8 cellular contexts compared by ENCODE assay signal in genomic region chr5:115842089-115842881, GRCh38. TPM values are rescaled to one million over a fixed set of nuclear protein-coding genes. Genes with fewer than 3 reads are reported as not detected.
DNase-seq lines count a peak whose midpoint lies in the region; TF ChIP-seq lines count a peak whose summit lies in the region.

No MANE protein-coding gene starts in this region.

- peak; percentile 24; the same call in 1 of the 2 replicates for TF ChIP-seq CTCF in LNCaP clone FGC (IDR thresholded peaks at IDR 0.05; ENCODE audit: control insufficient read depth, extremely low read depth, insufficient read depth)
- peak in 2 of 5 experiments; percentile 28 to 35 for TF ChIP-seq CTCF in tibial nerve (IDR thresholded peaks at IDR 0.05)

- no peak overlapping the region for H3K27ac ChIP-seq in ectodermal cell (ENCODE audit: insufficient read depth, low read depth, low read length, poor library complexity, severe bottlenecking)
- peak overlapping the region; percentile 17 for H3K27ac ChIP-seq in mesenchymal stem cell (ENCODE audit: low read length, poor library complexity, severe bottlenecking)
- peak overlapping the region; percentile 89 to 97 (median 94) for H3K27ac ChIP-seq in tibial nerve

- H3K4ac ChIP-seq in mesenchymal stem cell (ENCODE audit: low read depth in 1 of 2, low read length in 2 of 2) = peak overlapping the region; percentile 24 to 47

- peak overlapping the region; percentile 93 for H3K9ac ChIP-seq in mesenchymal stem cell (ENCODE audit: low read length)

- H2AFZ ChIP-seq in mesenchymal stem cell (ENCODE audit: low read depth, low read length) = peak overlapping the region; percentile 32

- peak overlapping the region; percentile 92 to 94 for H3K18ac ChIP-seq in mesenchymal stem cell (ENCODE audit: low read depth in 1 of 2, low read length in 2 of 2)

- no peak for TF ChIP-seq EP300 in tibial nerve (IDR thresholded peaks at IDR 0.05)

- TF ChIP-seq POLR2A in tibial nerve (IDR thresholded peaks at IDR 0.05) = no peak

- H3K9me3 ChIP-seq in ectodermal cell (ENCODE audit: control insufficient read depth, low read length) (no peaks in the 10 kb centered on the region), mesenchymal stem cell (ENCODE audit: control insufficient read depth, low read length) (no peaks in the 10 kb centered on the region), tibial nerve (no peaks in the 10 kb centered on the region)

- H2BK15ac ChIP-seq in mesenchymal stem cell (ENCODE audit: low read depth, poor library complexity, severe bottlenecking) = peak overlapping the region; percentile 89

- no peaks in the 10 kb centered on the region for H3K9me3 Mint-ChIP-seq in T-helper 1 cell treated with Interleukin-12 subunit alpha and Interleukin-12 subunit beta and Interleukin-4 antibody, amounts not matched to agents 30 μg/mL and 1 μg/mL, for 36 hours

- H3K36me3 ChIP-seq in ectodermal cell (ENCODE audit: control insufficient read depth, insufficient read depth, low read length) (peaks cover 2% of the 10 kb centered on the region), mesenchymal stem cell (ENCODE audit: control insufficient read depth in 1 of 2, insufficient read depth in 2 of 2, low read depth in 1 of 2, low read length in 2 of 2) (peaks cover 0 to 8% of the 10 kb centered on the region in 2 experiments), tibial nerve (peaks cover 0 to under 1% (median 0%) of the 10 kb centered on the region in 3 donors)

- peak overlapping the region; percentile 92 for H3K4me3 Mint-ChIP-seq in T-helper 1 cell treated with Interleukin-12 subunit alpha and Interleukin-12 subunit beta and Interleukin-4 antibody, amounts not matched to agents 30 μg/mL and 1 μg/mL, for 36 hours

- peak overlapping the region; percentile 81 for H3K27ac Mint-ChIP-seq in T-helper 1 cell treated with Interleukin-12 subunit alpha and Interleukin-12 subunit beta and Interleukin-4 antibody, amounts not matched to agents 30 μg/mL and 1 μg/mL, for 36 hours

- H3K27me3 ChIP-seq in ectodermal cell (ENCODE audit: control insufficient read depth, insufficient read depth, low read length, poor library complexity, severe bottlenecking) = peaks cover 10% of the 10 kb centered on the region
- no peaks in the 10 kb centered on the region for H3K27me3 ChIP-seq in mesenchymal stem cell (ENCODE audit: control insufficient read depth in 1 of 2, insufficient read depth in 1 of 2, low read length in 2 of 2)
- no peaks in the 10 kb centered on the region for H3K27me3 ChIP-seq in tibial nerve

- no peak overlapping the region for H4K91ac ChIP-seq in mesenchymal stem cell (ENCODE audit: low read length)

- H3K14ac ChIP-seq in mesenchymal stem cell (ENCODE audit: low read length in 2 of 2) = peak overlapping the region in 1 of 2 experiments; percentile 64

- WGBS in ectodermal cell, 2 experiments = 1% methylated on average over 67 of the region's 67 CpGs
- 2% methylated on average over 67 of the region's 67 CpGs for WGBS in mesenchymal stem cell
- 0 to 1% methylated on average over 34 to 48 of the region's 67 CpGs for whole genome bisulfite sequencing in tibial nerve, 2 donors

- H3K23ac ChIP-seq in mesenchymal stem cell (ENCODE audit: low read length in 2 of 2) = peak overlapping the region in 1 of 2 experiments; percentile 47

- H2BK12ac ChIP-seq in mesenchymal stem cell (ENCODE audit: low read length in 2 of 2) = peak overlapping the region in 1 of 2 experiments; percentile 34

- peaks cover 41% of the 10 kb centered on the region for H3K4me1 Mint-ChIP-seq in T-helper 1 cell treated with Interleukin-12 subunit alpha and Interleukin-12 subunit beta and Interleukin-4 antibody, amounts not matched to agents 30 μg/mL and 1 μg/mL, for 36 hours (ENCODE audit: low read depth)

- H3K4me3 ChIP-seq in LNCaP clone FGC (ENCODE audit: low read depth, low read length) = peak overlapping the region; percentile 88
- peak overlapping the region; percentile 69 for H3K4me3 ChIP-seq in ectodermal cell (ENCODE audit: insufficient read depth, low read depth, low read length)
- peak overlapping the region; percentile 86 to 96 for H3K4me3 ChIP-seq in mesenchymal stem cell (ENCODE audit: insufficient read depth in 1 of 2, low read depth in 1 of 2, low read length in 2 of 2)
- H3K4me3 ChIP-seq in tibial nerve = peak overlapping the region; percentile 73 to 97 (median 89)

- no peak overlapping the region for H2AK5ac ChIP-seq in mesenchymal stem cell (ENCODE audit: low read length, severe bottlenecking)

- H3K4me1 ChIP-seq in ectodermal cell (ENCODE audit: control insufficient read depth, insufficient read depth, low read length) (no peaks in the 10 kb centered on the region), mesenchymal stem cell (ENCODE audit: control insufficient read depth, insufficient read depth, low read depth, low read length) (peaks cover 8% of the 10 kb centered on the region), tibial nerve (peaks cover 0 to 72% (median 38%) of the 10 kb centered on the region in 4 donors)

- H2BK5ac ChIP-seq in mesenchymal stem cell (ENCODE audit: low read depth, low read length, poor library complexity, severe bottlenecking) = peak overlapping the region; percentile 78

- peaks cover 18% of the 10 kb centered on the region for H3K36me3 Mint-ChIP-seq in T-helper 1 cell treated with Interleukin-12 subunit alpha and Interleukin-12 subunit beta and Interleukin-4 antibody, amounts not matched to agents 30 μg/mL and 1 μg/mL, for 36 hours (ENCODE audit: low read depth)

- H3K79me1 ChIP-seq in mesenchymal stem cell (replicated peaks; ENCODE audit: low read length, poor library complexity, severe bottlenecking) = no peaks in the 10 kb centered on the region

- peak; percentile 15 for DNase-seq in stimulated activated CD4-positive, alpha-beta T cell treated with anti-CD3 and anti-CD28 coated beads, Interleukin-4, amount 100 ng/mL, for 24 hours
- DNase-seq in stimulated activated CD4-positive, alpha-beta T cell treated with anti-CD3 and anti-CD28 coated beads, Interleukin-1b, Interleukin-23, amount 100 ng/mL, for 48 hours = no peak
- DNase-seq in HCEC 1CT (peak; percentile 58), LNCaP clone FGC (ENCODE audit: low read depth) (peak; percentile 7), mesenchymal stem cell (peak; percentile 84), tibial nerve (ENCODE audit: low spot score in 2 of 2) (peak in 1 of 2 donors; percentile 22)

- H2BK120ac ChIP-seq in mesenchymal stem cell (ENCODE audit: low read depth, low read length) = peak overlapping the region; percentile 77

- H4K8ac ChIP-seq in mesenchymal stem cell (ENCODE audit: low read length) = peak overlapping the region; percentile 91

- H3K27me3 Mint-ChIP-seq in T-helper 1 cell treated with Interleukin-12 subunit alpha and Interleukin-12 subunit beta and Interleukin-4 antibody, amounts not matched to agents 30 μg/mL and 1 μg/mL, for 36 hours (ENCODE audit: low read depth) = no peaks in the 10 kb centered on the region

- peak overlapping the region; percentile 56 for H3K4me2 ChIP-seq in mesenchymal stem cell (ENCODE audit: low read length, poor library complexity, severe bottlenecking)

RNA-seq across cellular contexts. Expression of gene AP3S1, which starts 0.6 kb away (rescaled TPM):
- polyA plus RNA-seq in ectodermal cell (2013, experiment 1 of 4) = 90.5 TPM
- polyA plus RNA-seq in ectodermal cell (2013, experiment 2 of 4) = 92.3 TPM
- polyA plus RNA-seq in ectodermal cell (2013, experiment 3 of 4) = 67.4 TPM
- 75.9 TPM for polyA plus RNA-seq in ectodermal cell (2013, experiment 4 of 4)
- 72.2 TPM for polyA plus RNA-seq in mesenchymal stem cell (2013, experiment 1 of 2)
- 79.1 TPM for polyA plus RNA-seq in mesenchymal stem cell (2013, experiment 2 of 2)
- 10 to 100 TPM; 46.0 to 72.0 (median 46.6) TPM for total RNA-seq in tibial nerve

RNA-seq across cellular contexts. Expression of gene ATG12, which starts 0.9 kb away (rescaled TPM):
- 67.7 TPM for polyA plus RNA-seq in ectodermal cell (2013, experiment 1 of 4)
- polyA plus RNA-seq in ectodermal cell (2013, experiment 2 of 4) = 64.1 TPM
- polyA plus RNA-seq in ectodermal cell (2013, experiment 3 of 4) = 54.1 TPM
- 71.8 TPM for polyA plus RNA-seq in ectodermal cell (2013, experiment 4 of 4)
- 67.9 TPM for polyA plus RNA-seq in mesenchymal stem cell (2013, experiment 1 of 2)
- polyA plus RNA-seq in mesenchymal stem cell (2013, experiment 2 of 2) = 76.1 TPM
- total RNA-seq in tibial nerve = 10 to 100 TPM; 36.0 to 68.1 (median 49.7) TPM

RNA-seq across cellular contexts. Expression of gene CDO1, which starts 25.8 kb away (rescaled TPM):
- polyA plus RNA-seq in ectodermal cell (2013, experiment 1 of 4) = 29.4 TPM
- 25.2 TPM for polyA plus RNA-seq in ectodermal cell (2013, experiment 2 of 4)
- polyA plus RNA-seq in ectodermal cell (2013, experiment 3 of 4) = 27.4 TPM
- 29.1 TPM for polyA plus RNA-seq in ectodermal cell (2013, experiment 4 of 4)
- polyA plus RNA-seq in mesenchymal stem cell (2013, experiment 1 of 2) = 0.46 TPM
- polyA plus RNA-seq in mesenchymal stem cell (2013, experiment 2 of 2) = 0.70 TPM
- total RNA-seq in tibial nerve = 1,000 to 10,000 TPM in 2 of 4 donors, 100 to 1,000 TPM in 2; 536 to 1,379 (median 988) TPM
